28 cellular contexts compared by ENCODE assay signal in the genomic region with DNA sequence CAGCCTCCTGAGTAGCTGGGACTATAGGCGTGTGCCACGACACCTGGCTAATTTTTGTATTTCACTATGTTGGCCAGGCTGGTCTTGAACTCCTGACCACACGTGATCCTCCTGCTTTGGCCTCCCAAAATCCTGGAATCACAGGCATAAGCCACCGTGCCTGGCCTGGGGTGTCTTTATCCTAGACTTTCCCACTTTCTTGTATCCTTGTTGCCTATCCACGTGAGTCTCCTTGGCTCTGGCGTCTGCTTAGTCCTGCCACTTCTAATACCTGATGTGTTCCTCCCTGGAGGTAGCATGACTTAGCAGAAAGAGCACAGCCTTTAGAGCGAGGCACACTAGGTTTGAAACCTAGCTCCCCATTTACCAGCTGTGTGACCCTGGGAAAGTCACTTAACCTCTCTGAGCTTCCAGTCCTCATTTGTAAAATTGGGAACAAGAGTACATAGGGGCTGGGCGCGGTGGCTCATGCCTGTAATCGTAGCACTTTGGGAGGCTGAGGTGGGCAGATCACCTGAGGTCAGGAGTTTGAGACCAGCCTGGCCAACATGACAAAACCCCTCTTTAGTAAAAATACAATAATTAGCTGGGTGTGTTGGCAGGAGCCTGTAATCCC.
"Had no signal": no experiment of that assay in that cellular context is flagged by ENCODE, and none has a peak within 500 bp of the region (broad histone marks: within the 10 kb centered on the region; RNA-seq: fewer than 3 reads in every experiment).

No MANE protein-coding gene starts in this region.

- H3K36me3 ChIP-seq: breast epithelium, MG63 had no signal

- H3K27ac ChIP-seq: body of pancreas, breast epithelium, SJCRH30, SK-N-MC, WERI-Rb-1 had no signal

- H3K4me1 ChIP-seq: body of pancreas, breast epithelium, SJCRH30 had no signal

- H3K27me3 ChIP-seq: body of pancreas, breast epithelium, MG63, SJCRH30 had no signal

- H3K9me3 ChIP-seq: body of pancreas, breast epithelium, MG63, SJCRH30 had no signal

- H3K4me3 ChIP-seq: body of pancreas, breast epithelium, MG63, SJCRH30, SK-N-MC had no signal

- FAIRE-seq: astrocyte had no signal

- DNase-seq: activated CD4-positive, alpha-beta T cell treated with anti-CD3 and anti-CD28 coated beads for 1 hour; activated CD4-positive, alpha-beta T cell treated with anti-CD3 and anti-CD28 coated beads for 48 hours; activated CD4-positive, alpha-beta T cell treated with anti-CD3 and anti-CD28 coated beads, Interleukin-2, amount 50 U/mL, for 48 hours; activated CD4-positive, CD25-positive, alpha-beta regulatory T cell; activated CD8-positive, alpha-beta T cell treated with anti-CD3 and anti-CD28 coated beads, Interleukin-2, amount 10 ng/mL, durations not matched to agents 7 days and 5 days; activated gamma-delta T cell; activated naive CD4-positive, alpha-beta T cell treated with Interleukin-2 at 50 U/mL for 16 hours; activated naive CD8-positive, alpha-beta T cell treated with anti-CD3 and anti-CD28 coated beads, Interleukin-2, amount 10 ng/mL, durations not matched to agents 7 days and 5 days; activated T-cell treated with anti-CD3 and anti-CD28 coated beads, Interleukin-2, amount 50 U/mL, for 24 hours; body of pancreas; Kasumi-1; KG1; MG63; NCI-H1048; NCI-H1105 treated with DMSO at 0.1 percent for 48 hours; NCI-H1436; NCI-H1694; NCI-H1930; NCI-H2081 treated with DMSO at 0.1 percent for 48 hours; NCI-H345; NCI-H524 treated with DMSO at 0.1 percent for 48 hours; SHP77; SJCRH30; T1000; WERI-Rb-1 had no signal
